ENCODE assay signal across 15 cellular contexts in the genomic region with DNA sequence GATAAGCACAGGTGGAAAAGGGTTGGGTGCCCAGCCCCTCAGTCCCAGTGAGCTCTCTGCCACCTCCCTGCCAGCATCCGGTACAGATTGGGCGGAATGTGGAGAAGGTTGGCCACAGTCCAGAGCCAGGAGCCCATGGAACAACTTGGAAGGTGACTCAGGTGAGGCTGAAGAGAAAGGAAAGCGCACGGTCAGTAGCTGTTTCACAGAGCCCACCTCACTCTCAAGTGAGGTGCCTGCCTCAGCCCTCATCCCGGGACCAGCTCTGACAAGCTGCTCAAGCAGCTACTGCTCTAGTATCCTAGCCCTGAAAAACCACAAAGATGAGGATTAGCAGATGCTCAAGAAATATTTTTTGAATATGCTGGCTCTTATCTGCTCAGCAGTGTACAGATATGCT. TPM values are rescaled to one million over a fixed set of nuclear protein-coding genes. Genes with fewer than 3 reads are reported as not detected.
DNase-seq lines count a peak whose midpoint lies in the region; ATAC-seq, FAIRE-seq and TF ChIP-seq lines count a peak whose summit lies in the region.
"Had no signal": no experiment of that assay in that cellular context is flagged by ENCODE, and none has a peak within 500 bp of the region (broad histone marks: within the 10 kb centered on the region; RNA-seq: fewer than 3 reads in every experiment).

No MANE protein-coding gene starts in this region.

- ATAC-seq in HCT116 (no peak), activated B cell treated with CpG ODN at 0.5 μM for 24 hours (ENCODE audit: low read depth) (no peak), foreskin keratinocyte (peak; percentile 21), GM21528 (IDR thresholded peaks at IDR 0.05; ENCODE audit: low FRiP score, unreplicated experiment) (no peak), GM18519 (IDR thresholded peaks at IDR 0.05; ENCODE audit: low FRiP score, unreplicated experiment) (no peak)

- H3K4me1 Mint-ChIP-seq in activated B cell treated with CpG ODN at 0.5 μM for 24 hours: peaks cover 40% of the 10 kb centered on the region

- H3K27ac Mint-ChIP-seq in activated B cell treated with CpG ODN at 0.5 μM for 24 hours: peak overlapping the region; percentile 72

- H3K27me3 Mint-ChIP-seq in activated B cell treated with CpG ODN at 0.5 μM for 24 hours: no peaks in the 10 kb centered on the region

- H3K4me3 ChIP-seq in HCT116 (replicated peaks in 1 of 2; ENCODE audit: low read depth in 1 of 2, low read length in 2 of 2) (no peak overlapping the region), small intestine (ENCODE audit: low read depth in 1 of 2, low read length in 2 of 2) (no peak overlapping the region)

- H2AFZ ChIP-seq in HCT116 (ENCODE audit: low read depth, low read length, poor library complexity, severe bottlenecking): no peak overlapping the region

- H3K4me2 ChIP-seq in HCT116 (ENCODE audit: low read length): no peak overlapping the region

- H3K9me3 Mint-ChIP-seq in activated B cell treated with CpG ODN at 0.5 μM for 24 hours: no peaks in the 10 kb centered on the region

- no peak for TF ChIP-seq CTCF in HCT116 (IDR thresholded peaks at IDR 0.05 in 2 of 3, conservative IDR thresholded peaks at IDR 0.05 in 1 of 3; ENCODE audit: borderline replicate concordance in 1 of 3, insufficient read depth in 1 of 3, low read depth in 2 of 3, low read length in 2 of 3)
- no peak for TF ChIP-seq CTCF in activated B cell treated with CpG ODN at 0.5 μM for 24 hours (IDR thresholded peaks at IDR 0.05)
- TF ChIP-seq CTCF in foreskin keratinocyte (conservative IDR thresholded peaks at IDR 0.05): no peak

- WGBS in small intestine, 3 donors: 69 to 86% (median 73%) methylated on average over 5 of the region's 5 CpGs

- H3K4me1 ChIP-seq in HCT116 (ENCODE audit: control insufficient read depth in 1 of 2, insufficient read depth in 2 of 2, low read length in 2 of 2) (peaks cover 11 to 35% of the 10 kb centered on the region in 2 experiments; a peak in 3 of 4 replicates), foreskin keratinocyte (peaks cover 39% of the 10 kb centered on the region), small intestine (ENCODE audit: control insufficient read depth in 2 of 2, insufficient read depth in 1 of 2, low read depth in 1 of 2, low read length in 1 of 2) (peaks cover 4 to 5% of the 10 kb centered on the region in 2 donors)

- 0 out of 2 replicates have a peak overlapping the region, but pooled peaks have one; percentile 80 for H3K9ac ChIP-seq in HCT116 (ENCODE audit: low read length)

- FAIRE-seq in small intestine (lab: Jason Lieb, UNC): no peak
- FAIRE-seq in RCC 7860 (lab: Jason Lieb, UNC): no peak
- FAIRE-seq: G401.6 had no signal

- RAD21 ChIA-PET in HCT116 (lab: Charles Lee; ENCODE audit: low non-redundant PET in 1 of 2, low total read pairs in 2 of 2, uncharacterized antibody in 2 of 2, unreplicated experiment in 2 of 2): no interaction called here

- H3K9me2 ChIP-seq in HCT116 (ENCODE audit: insufficient read depth): no peaks in the 10 kb centered on the region

- H3K79me2 ChIP-seq in HCT116 (ENCODE audit: insufficient read depth, low read length): peaks cover 69% of the 10 kb centered on the region

- H3K36me3 ChIP-seq in HCT116 (ENCODE audit: control insufficient read depth in 1 of 2, insufficient read depth in 2 of 2, low read length in 2 of 2): peaks cover 21 to 50% of the 10 kb centered on the region in 2 experiments
- H3K36me3 ChIP-seq in small intestine (ENCODE audit: control insufficient read depth in 2 of 2, insufficient read depth in 2 of 2, low read length in 2 of 2): peaks cover 9 to 15% of the 10 kb centered on the region in 2 donors

- no peak for DNase-seq in HCT116 (ENCODE audit: low read depth, low spot score)
- DNase-seq in activated B cell treated with CpG ODN at 0.5 μM for 24 hours: no peak
- peak in 1 of 2 donors; percentile 59 for DNase-seq in foreskin keratinocyte
- no peak for DNase-seq in small intestine
- DNase-seq in RCC 7860 (ENCODE audit: low spot score): no peak
- no peak for DNase-seq in stimulated activated CD4-positive, alpha-beta T cell treated with anti-CD3 and anti-CD28 coated beads, Interleukin-15, amount 100 ng/mL, for 24 hours
- DNase-seq: erythroblast; NCI-H345; stimulated activated CD4-positive, alpha-beta T cell treated with anti-CD3 and anti-CD28 coated beads, Interleukin-12 subunit alpha, Interleukin-12 subunit beta, amount 100 ng/mL, for 4 hours; SW 1271 had no signal

- H3K4me3 Mint-ChIP-seq in activated B cell treated with CpG ODN at 0.5 μM for 24 hours: no peak overlapping the region

- CTCF ChIA-PET in HCT116 (lab: Charles Lee): interaction anchor here (2.2 kb wide), 1 partner anchor 134 kb away, joined by 13 read pairs; no protein-coding TSS in a partner anchor
- CTCF ChIA-PET in activated B cell treated with CpG ODN at 0.5 μM for 24 hours (lab: Charles Lee): no interaction called here

- POLR2A ChIA-PET in HCT116 (lab: Charles Lee) (no interaction called here), activated B cell treated with CpG ODN at 0.5 μM for 24 hours (lab: Charles Lee) (interaction anchor here (0.9 kb wide), 1 partner anchor 323 kb away, joined by 3 read pairs; a partner anchor contains a TSS)

- H3K27me3 ChIP-seq in HCT116 (ENCODE audit: insufficient read depth, low read length): no peaks in the 10 kb centered on the region
- no peaks in the 10 kb centered on the region for H3K27me3 ChIP-seq in foreskin keratinocyte
- no peaks in the 10 kb centered on the region for H3K27me3 ChIP-seq in small intestine (ENCODE audit: control insufficient read depth in 2 of 2, insufficient read depth in 2 of 2, low read length in 2 of 2)

- BruUV-seq in HCT116 (replicated peaks; lab: Mats Ljungman, UMichigan): no TSS peak

- H3K36me3 Mint-ChIP-seq in activated B cell treated with CpG ODN at 0.5 μM for 24 hours (ENCODE audit: low read depth): peaks cover 55% of the 10 kb centered on the region

- H3K27ac ChIP-seq in HCT116 (ENCODE audit: low read depth, low read length) (peak overlapping the region; percentile 53), foreskin keratinocyte (peak overlapping the region; percentile 30), small intestine (ENCODE audit: low read depth in 1 of 2, low read length in 1 of 2) (peak overlapping the region; percentile 2 to 96)

- no peak for TF ChIP-seq RAD21 in HCT116 (IDR thresholded peaks at IDR 0.05; ENCODE audit: low read depth)

- no peak for TF ChIP-seq POLR2A in HCT116 (IDR thresholded peaks at IDR 0.05; ENCODE audit: borderline replicate concordance, extremely low read depth, insufficient read depth, insufficient read length)

- H4K20me1 ChIP-seq in HCT116 (ENCODE audit: insufficient read depth): no peaks in the 10 kb centered on the region

- intact Hi-C loops in HCT116 (cut with micrococcal nuclease): no loop called here
- intact Hi-C loops in activated B cell treated with CpG ODN at 0.5 μM for 24 hours (cut with micrococcal nuclease): loop anchor here (2.0 to 5.0 kb wide), 2 partner anchors 134 to 322 kb away; a partner anchor contains a TSS

- H3K9me3 ChIP-seq in HCT116 (ENCODE audit: control insufficient read depth in 1 of 2, insufficient read depth in 1 of 2, low read depth in 1 of 2, low read length in 2 of 2): no peaks in the 10 kb centered on the region
- H3K9me3 ChIP-seq in small intestine (ENCODE audit: control insufficient read depth, low read depth): no peaks in the 10 kb centered on the region

TF ChIP-seq in HCT116, 20 proteins besides CTCF, POLR2A, EP300 and RAD21 (continues in another document):
- no peak for TF ChIP-seq CEBPB (IDR thresholded peaks at IDR 0.05; ENCODE audit: low read depth)
- no peak for TF ChIP-seq CBX3 (IDR thresholded peaks at IDR 0.05; ENCODE audit: low read depth)
- TF ChIP-seq EZH2phosphoT487 (IDR thresholded peaks at IDR 0.05; ENCODE audit: borderline replicate concordance): no peak
- TF ChIP-seq YY1 (IDR thresholded peaks at IDR 0.05; ENCODE audit: extremely low read depth, insufficient replicate concordance, low read depth, low read length): no peak
- TF ChIP-seq, protein P1, sequence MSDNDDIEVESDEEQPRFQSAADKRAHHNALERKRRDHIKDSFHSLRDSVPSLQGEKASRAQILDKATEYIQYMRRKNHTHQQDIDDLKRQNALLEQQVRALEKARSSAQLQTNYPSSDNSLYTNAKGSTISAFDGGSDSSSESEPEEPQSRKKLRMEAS (IDR thresholded peaks at IDR 0.05): no peak
- TF ChIP-seq SIN3A (IDR thresholded peaks at IDR 0.05; ENCODE audit: low read depth): no peak
- no peak for TF ChIP-seq ZNF274 (IDR thresholded peaks at IDR 0.05; ENCODE audit: low read depth, low read length)
- TF ChIP-seq SP1 (IDR thresholded peaks at IDR 0.05; ENCODE audit: low read depth): no peak
- TF ChIP-seq TCF7L2 (IDR thresholded peaks at IDR 0.05; ENCODE audit: borderline replicate concordance, extremely low read depth, insufficient read depth, insufficient read length): no peak
- TF ChIP-seq ELF1 (IDR thresholded peaks at IDR 0.05; ENCODE audit: borderline replicate concordance, low read depth): no peak

RNA-seq across cellular contexts. Expression of a gene that starts 1.1 kb away (rescaled TPM):
- 59.6 TPM for total RNA-seq in HCT116 (2021; ENCODE audit: unreplicated experiment)
- 57.1 and 60.2 TPM in 2 replicates for polyA plus RNA-seq in HCT116 (2012)
- total RNA-seq in activated B cell treated with CpG ODN at 0.5 μM for 24 hours: 39.2 and 47.9 TPM in 2 replicates
- 31.6 and 48.2 TPM in 2 replicates for total RNA-seq in foreskin keratinocyte
- polyA plus RNA-seq in foreskin keratinocyte: 85.2 and 112 TPM in 2 replicates
- 10 to 100 TPM; 28.4 to 88.8 (median 57.8) TPM for polyA plus RNA-seq in small intestine

RNA-seq across cellular contexts. Expression of a gene that starts 5.5 kb away (rescaled TPM):
- total RNA-seq in HCT116 (2021; ENCODE audit: unreplicated experiment) (209 TPM), activated B cell treated with CpG ODN at 0.5 μM for 24 hours (137 and 148 TPM in 2 replicates), foreskin keratinocyte (388 and 438 TPM in 2 replicates)
- 265 and 299 TPM in 2 replicates for polyA plus RNA-seq in HCT116 (2012)
- polyA plus RNA-seq in foreskin keratinocyte (487 and 547 TPM in 2 replicates), small intestine (100 to 1,000 TPM; 255 to 394 (median 313) TPM)

RNA-seq across cellular contexts. Expression of a gene that starts 13.2 kb away (rescaled TPM):
- not detected for total RNA-seq in HCT116 (2021; ENCODE audit: unreplicated experiment)
- not detected in 2 replicates for polyA plus RNA-seq in HCT116 (2012)
- total RNA-seq in activated B cell treated with CpG ODN at 0.5 μM for 24 hours: not detected in 2 replicates
- total RNA-seq in foreskin keratinocyte: 2.6 and 3.0 TPM in 2 replicates
- polyA plus RNA-seq in foreskin keratinocyte: 2.3 and 3.1 TPM in 2 replicates
- polyA plus RNA-seq in small intestine: under 1 TPM in 1 of 3 donors, not detected in 2; 0.27 TPM
- total RNA-seq: HT1080, subcutaneous adipose tissue had no signal

RNA-seq across cellular contexts. Expression of a gene that starts 52.5 kb away (rescaled TPM):
- total RNA-seq in HCT116 (2021; ENCODE audit: unreplicated experiment) (not detected), activated B cell treated with CpG ODN at 0.5 μM for 24 hours (not detected in 2 replicates), foreskin keratinocyte (0.03 and 0.04 TPM in 2 replicates)
- 0.33 and 0.39 TPM in 2 replicates for polyA plus RNA-seq in HCT116 (2012)
- polyA plus RNA-seq in foreskin keratinocyte (0.03 TPM in 2 replicates), small intestine (1 to 10 TPM in 1 of 3 donors, under 1 TPM in 2; 0.54 to 1.3 (median 0.67) TPM)
